ENCODE assay signal across 9 cellular contexts in genomic region chr19:38318595-38319142, GRCh38. TPM values are rescaled to one million over a fixed set of nuclear protein-coding genes. Genes with fewer than 3 reads are reported as not detected.
A peak's percentile ranks its signal among the peaks of the same experiment; 100 is the strongest.
DNase-seq lines count a peak whose midpoint lies in the region; ATAC-seq and TF ChIP-seq lines count a peak whose summit lies in the region.
"Had no signal": no experiment of that assay in that cellular context is flagged by ENCODE, and none has a peak within 500 bp of the region (broad histone marks: within the 10 kb centered on the region; RNA-seq: fewer than 3 reads in every experiment).

No MANE protein-coding gene starts in this region.

- intact Hi-C loops in sigmoid colon (cut with DNase I) = no loop called here

- no peak for TF ChIP-seq POLR2A in sigmoid colon (IDR thresholded peaks at IDR 0.05)

- WGBS in sigmoid colon, 2 donors = 59 to 72% methylated on average over 7 of the region's 7 CpGs

- no peaks in the 10 kb centered on the region for H3K9me3 Mint-ChIP-seq in T-cell

- no peak for TF ChIP-seq CTCF in fibroblast of pulmonary artery (IDR thresholded peaks at IDR 0.05; ENCODE audit: low read length, missing control alignments)
- TF ChIP-seq CTCF in sigmoid colon (IDR thresholded peaks at IDR 0.05) = no peak

- DNase-seq in NCI-H1105 treated with DMSO at 0.1 percent for 48 hours (lab: John Stamatoyannopoulos, UW) (peak; percentile 44), NCI-H1105 (lab: John Stamatoyannopoulos, UW) (no peak), T-cell (no peak), fibroblast of pulmonary artery (ENCODE audit: low read depth) (peak; percentile 29), sigmoid colon (peak; percentile 86), DMS153 treated with DMSO at 0.1 percent for 48 hours (lab: John Stamatoyannopoulos, UW; ENCODE audit: unreplicated experiment) (no peak)
- DNase-seq: NCI-H1436 treated with DMSO at 0.1 percent for 48 hours had no signal

- CTCF ChIA-PET in T-cell (lab: Charles Lee) = no interaction called here

- H3K36me3 Mint-ChIP-seq in T-cell = no peaks in the 10 kb centered on the region

- POLR2A ChIA-PET in T-cell (lab: Charles Lee) = no interaction called here

- no peak for TF ChIP-seq EP300 in sigmoid colon (IDR thresholded peaks at IDR 0.05)

- peaks cover 0 to 70% (median 62%) of the 10 kb centered on the region in 4 donors for H3K4me1 ChIP-seq in sigmoid colon

- peak overlapping the region; percentile 38 to 98 (median 91) for H3K27ac ChIP-seq in sigmoid colon

- H3K27me3 Mint-ChIP-seq in T-cell = no peaks in the 10 kb centered on the region

- H3K4me3 ChIP-seq in fibroblast of pulmonary artery (replicated peaks; ENCODE audit: low read depth, low read length) (no peak overlapping the region), sigmoid colon (peak overlapping the region in 3 of 4 donors; percentile 63 to 96 (median 64))

- peak overlapping the region in 1 of 2 donors; percentile 71 for H3K27ac Mint-ChIP-seq in T-cell

- H3K9me3 ChIP-seq in sigmoid colon = no peaks in the 10 kb centered on the region

- no peaks in the 10 kb centered on the region for H3K27me3 ChIP-seq in sigmoid colon

- no peak for ATAC-seq in T-cell (replicated peaks in 1 of 4)
- no peak for ATAC-seq in GM18511 (IDR thresholded peaks at IDR 0.05; ENCODE audit: unreplicated experiment)
- no peak for ATAC-seq in HG02885 (IDR thresholded peaks at IDR 0.05; ENCODE audit: poor library complexity, unreplicated experiment)

- no peaks in the 10 kb centered on the region for H3K36me3 ChIP-seq in sigmoid colon

- peaks cover 54 to 62% (median 58%) of the 10 kb centered on the region in 3 donors for H3K4me1 Mint-ChIP-seq in T-cell

- H3K4me3 Mint-ChIP-seq in T-cell = peak overlapping the region; percentile 78 to 85 (median 85)

RNA-seq across cellular contexts. Expression of gene KCNK6, which starts 1.0 kb away (rescaled TPM):
- total RNA-seq in T-cell = 10 to 100 TPM in 3 of 5 donors, 1 to 10 TPM in 2; 4.8 to 12.9 (median 12.6) TPM
- 10 to 100 TPM in 3 of 4 donors, 1 to 10 TPM in 1; 6.6 to 24.6 (median 14.2) TPM for total RNA-seq in sigmoid colon
- polyA plus RNA-seq in sigmoid colon = 10 to 100 TPM in 1 of 3 donors, 1 to 10 TPM in 2; 5.4 to 20.6 (median 6.0) TPM

RNA-seq across cellular contexts. Expression of gene YIF1B, which starts 2.9 kb away (rescaled TPM):
- 10 to 100 TPM; 28.1 to 39.1 (median 34.1) TPM for total RNA-seq in T-cell
- 10 to 100 TPM; 12.5 to 22.5 (median 15.8) TPM for total RNA-seq in sigmoid colon
- polyA plus RNA-seq in sigmoid colon = 10 to 100 TPM; 13.8 to 77.5 (median 14.3) TPM

RNA-seq across cellular contexts. Expression of gene C19orf33, which starts 14.6 kb away (rescaled TPM):
- total RNA-seq in T-cell = 1 to 10 TPM in 2 of 5 donors, under 1 TPM in 1, not detected in 2; 0.56 to 1.4 (median 1.3) TPM
- 10 to 100 TPM in 1 of 4 donors, 1 to 10 TPM in 1, not detected in 2; 5.8 to 18.2 TPM for total RNA-seq in sigmoid colon
- 1,000 to 10,000 TPM in 2 of 3 donors, 100 to 1,000 TPM in 1; 704 to 2,364 (median 1,405) TPM for polyA plus RNA-seq in sigmoid colon

RNA-seq across cellular contexts. Expression of gene CATSPERG, which starts 17.0 kb away (rescaled TPM):
- total RNA-seq in T-cell (10 to 100 TPM; 11.1 to 27.2 (median 21.2) TPM), sigmoid colon (1 to 10 TPM; 2.3 to 5.5 (median 4.4) TPM)
- 1 to 10 TPM in 1 of 3 donors, under 1 TPM in 1, not detected in 1; 0.69 to 7.7 TPM for polyA plus RNA-seq in sigmoid colon

RNA-seq across cellular contexts. Expression of gene SPINT2, which starts 54.3 kb away (rescaled TPM):
- 10 to 100 TPM; 30.3 to 48.5 (median 37.9) TPM for total RNA-seq in T-cell
- 10 to 100 TPM; 14.3 to 20.7 (median 16.6) TPM for total RNA-seq in sigmoid colon
- polyA plus RNA-seq in sigmoid colon = 100 to 1,000 TPM; 170 to 616 (median 178) TPM

Comparison
In these comparisons a context has a peak if more than half of its experiments do, and no peak if none do; other contexts are left out.
1. DNase-seq: peak in NCI-H1105 treated with DMSO at 0.1 percent for 48 hours (single experiment), fibroblast of pulmonary artery (single experiment) and sigmoid colon (single experiment); none in NCI-H1105 (single experiment), T-cell (0 of 34) and DMS153 treated with DMSO at 0.1 percent for 48 hours (single experiment).